ENCODE assay signal across 20 cellular contexts in the genomic region with DNA sequence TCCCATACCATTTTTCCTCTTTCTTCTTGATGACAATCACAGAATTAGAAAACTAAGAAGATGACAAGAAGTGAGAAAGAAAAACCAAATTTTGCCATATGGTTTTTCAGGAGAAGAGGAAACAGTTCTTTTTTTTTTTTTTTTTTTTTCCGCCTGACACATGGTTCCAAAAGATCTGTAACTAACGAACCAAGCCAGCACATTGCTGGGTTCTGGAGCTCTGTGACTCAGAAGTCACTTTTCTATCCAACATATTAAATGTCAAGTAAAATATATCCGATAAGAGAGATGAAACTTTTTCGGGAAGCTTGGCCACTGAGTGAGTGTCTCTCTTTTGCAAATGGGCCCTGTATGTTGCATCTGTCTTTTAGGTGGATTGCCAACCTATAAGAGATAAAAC. TPM values are rescaled to one million over a fixed set of nuclear protein-coding genes. Genes with fewer than 3 reads are reported as not detected.
A peak's percentile ranks its signal among the peaks of the same experiment; 100 is the strongest.
DNase-seq lines count a peak whose midpoint lies in the region; ATAC-seq and TF ChIP-seq lines count a peak whose summit lies in the region.
"Had no signal": no experiment of that assay in that cellular context is flagged by ENCODE, and none has a peak within 500 bp of the region (broad histone marks: within the 10 kb centered on the region; RNA-seq: fewer than 3 reads in every experiment).

No MANE protein-coding gene starts in this region.

- DNase-seq in esophagus muscularis mucosa (ENCODE audit: extremely low spot score): no peak
- no peak for DNase-seq in neural crest cell (ENCODE audit: low read depth, low spot score)
- no peak for DNase-seq in transverse colon
- no peak for DNase-seq in epidermal melanocyte (ENCODE audit: insufficient read length, low spot score)
- no peak for DNase-seq in T-helper 17 cell
- no peak for DNase-seq in NK-92 treated with Interleukin-12 subunit alpha and Interleukin-12 subunit beta, amount 100 ng/mL, for 24 hours (lab: John Stamatoyannopoulos, UW)
- DNase-seq: activated effector memory CD4-positive, alpha-beta T cell treated with anti-CD3 and anti-CD28 coated beads, Interleukin-2, amount 50 U/mL, for 16 hours; CD8-positive, alpha-beta memory T cell; DMS79; effector CD4-positive, alpha-beta T cell; IMR-90; midbrain; NCI-H774; SHP77 treated with DMSO at 0.1 percent for 48 hours; stimulated activated CD8-positive, alpha-beta memory T cell treated with anti-CD3 and anti-CD28 coated beads, Interleukin-4, amount 100 ng/mL, for 48 hours; T-helper 2 cell had no signal

- no peaks in the 10 kb centered on the region for H3K36me3 ChIP-seq in esophagus muscularis mucosa
- H3K36me3 ChIP-seq in transverse colon: no peaks in the 10 kb centered on the region
- H3K36me3 ChIP-seq: right atrium auricular region had no signal

- H3K27ac ChIP-seq in esophagus muscularis mucosa (replicated peaks in 1 of 4) (peak overlapping the region; percentile 94 to 98 (median 96)), transverse colon (peak overlapping the region; percentile 68 to 93 (median 78))
- H3K27ac ChIP-seq: VCaP had no signal

- H3K4me3 Mint-ChIP-seq in brain: peak overlapping the region in 3 of 5 experiments; percentile 8 to 16 (median 13)
- H3K4me3 Mint-ChIP-seq in neural crest cell: peak overlapping the region; percentile 4
- no peak overlapping the region for H3K4me3 Mint-ChIP-seq in T-helper 17 cell
- H3K4me3 Mint-ChIP-seq: CD8-positive, alpha-beta memory T cell had no signal

- peak overlapping the region; percentile 16 to 90 (median 58) for H3K27ac Mint-ChIP-seq in brain
- peak overlapping the region; percentile 86 for H3K27ac Mint-ChIP-seq in neural crest cell (ENCODE audit: unreplicated experiment)
- no peak overlapping the region for H3K27ac Mint-ChIP-seq in T-helper 17 cell

- WGBS in esophagus muscularis mucosa: 32% methylated on average over 4 of the region's 4 CpGs
- WGBS in transverse colon (ENCODE audit: low coverage in 1 of 2), 2 donors: 45 to 67% methylated on average over 4 of the region's 4 CpGs

- H3K4me3 ChIP-seq in esophagus muscularis mucosa (no peak overlapping the region), transverse colon (no peak overlapping the region)
- H3K4me3 ChIP-seq: GM12878, right atrium auricular region had no signal

- H3K27me3 ChIP-seq in esophagus muscularis mucosa (peaks cover 0 to 3% (median 0%) of the 10 kb centered on the region in 4 donors), transverse colon (peaks cover 16% of the 10 kb centered on the region)
- H3K27me3 ChIP-seq: right atrium auricular region had no signal

- in situ Hi-C loops in transverse colon (cut with MboI; ENCODE audit: low pct_ligation_motif_present in 1 of 4, low pct_unique_long_range_greater_than_20kb in 1 of 4, low sequenced_read_pairs in 3 of 4): no loop called here

- H3K4me1 Mint-ChIP-seq in brain (peaks cover 68% of the 10 kb centered on the region), neural crest cell (peaks cover 74% of the 10 kb centered on the region), T-helper 17 cell (peaks cover 10% of the 10 kb centered on the region)

- ATAC-seq in T-helper 17 cell: no peak
- ATAC-seq: GM12878 had no signal

- no peak for TF ChIP-seq CTCF in brain (conservative IDR thresholded peaks at IDR 0.05)
- no peak for TF ChIP-seq CTCF in esophagus muscularis mucosa (IDR thresholded peaks at IDR 0.05)
- no peak for TF ChIP-seq CTCF in neural crest cell (conservative IDR thresholded peaks at IDR 0.05)
- TF ChIP-seq CTCF in transverse colon (IDR thresholded peaks at IDR 0.05): no peak

- H3K4me1 ChIP-seq in esophagus muscularis mucosa (peaks cover 4 to 97% (median 89%) of the 10 kb centered on the region in 4 donors), transverse colon (peaks cover 0 to 15% (median 4%) of the 10 kb centered on the region in 4 donors)

- H3K9me3 ChIP-seq in esophagus muscularis mucosa (no peaks in the 10 kb centered on the region), transverse colon (no peaks in the 10 kb centered on the region), T-helper 17 cell (ENCODE audit: control insufficient read depth, low read length, poor library complexity, severe bottlenecking) (no peaks in the 10 kb centered on the region)
- H3K9me3 ChIP-seq: right atrium auricular region had no signal

- intact Hi-C loops in esophagus muscularis mucosa (cut with DNase I) (no loop called here), transverse colon (cut with DNase I; ENCODE audit: low total_unique reads) (no loop called here)

- H3K27me3 Mint-ChIP-seq in brain: peaks cover 19% of the 10 kb centered on the region
- H3K27me3 Mint-ChIP-seq in neural crest cell (ENCODE audit: low read depth): peaks cover 13% of the 10 kb centered on the region
- H3K27me3 Mint-ChIP-seq in T-helper 17 cell: peaks cover 73% of the 10 kb centered on the region

- TF ChIP-seq EP300 in esophagus muscularis mucosa (IDR thresholded peaks at IDR 0.05): no peak
- TF ChIP-seq EP300 in transverse colon (IDR thresholded peaks at IDR 0.05; ENCODE audit: low read depth): no peak

- no peak for TF ChIP-seq POLR2A in esophagus muscularis mucosa (IDR thresholded peaks at IDR 0.05; ENCODE audit: low read depth)
- no peak for TF ChIP-seq POLR2A in transverse colon (IDR thresholded peaks at IDR 0.05)

- H3K9me3 Mint-ChIP-seq in brain (peaks cover 2 to 10% (median 8%) of the 10 kb centered on the region in 5 experiments), neural crest cell (no peaks in the 10 kb centered on the region)
- H3K9me3 Mint-ChIP-seq: CD8-positive, alpha-beta memory T cell had no signal

- no peaks in the 10 kb centered on the region for H3K36me3 Mint-ChIP-seq in brain
- no peaks in the 10 kb centered on the region for H3K36me3 Mint-ChIP-seq in neural crest cell (ENCODE audit: low read depth)
- peaks cover 4% of the 10 kb centered on the region for H3K36me3 Mint-ChIP-seq in T-helper 17 cell (ENCODE audit: low read depth)
- H3K36me3 Mint-ChIP-seq: CD8-positive, alpha-beta memory T cell had no signal

RNA-seq across cellular contexts. Expression of gene METTL24, which starts 4.7 kb away (rescaled TPM):
- not detected for polyA plus RNA-seq in brain (ENCODE audit: insufficient read depth, low read depth, low replicate concordance)
- 10 to 100 TPM; 16.9 to 32.8 (median 23.5) TPM for total RNA-seq in esophagus muscularis mucosa
- 3.6 and 4.7 TPM in 2 replicates for total RNA-seq in neural crest cell
- total RNA-seq in transverse colon: 10 to 100 TPM in 2 of 4 donors, 1 to 10 TPM in 2; 1.4 to 59.9 (median 14.7) TPM
- total RNA-seq in T-helper 17 cell: not detected
- total RNA-seq: GM12878, IMR-90 had no signal
- polyA plus RNA-seq: IMR-90 had no signal
